ENCODE assay signal across 12 cellular contexts in the genomic region with DNA sequence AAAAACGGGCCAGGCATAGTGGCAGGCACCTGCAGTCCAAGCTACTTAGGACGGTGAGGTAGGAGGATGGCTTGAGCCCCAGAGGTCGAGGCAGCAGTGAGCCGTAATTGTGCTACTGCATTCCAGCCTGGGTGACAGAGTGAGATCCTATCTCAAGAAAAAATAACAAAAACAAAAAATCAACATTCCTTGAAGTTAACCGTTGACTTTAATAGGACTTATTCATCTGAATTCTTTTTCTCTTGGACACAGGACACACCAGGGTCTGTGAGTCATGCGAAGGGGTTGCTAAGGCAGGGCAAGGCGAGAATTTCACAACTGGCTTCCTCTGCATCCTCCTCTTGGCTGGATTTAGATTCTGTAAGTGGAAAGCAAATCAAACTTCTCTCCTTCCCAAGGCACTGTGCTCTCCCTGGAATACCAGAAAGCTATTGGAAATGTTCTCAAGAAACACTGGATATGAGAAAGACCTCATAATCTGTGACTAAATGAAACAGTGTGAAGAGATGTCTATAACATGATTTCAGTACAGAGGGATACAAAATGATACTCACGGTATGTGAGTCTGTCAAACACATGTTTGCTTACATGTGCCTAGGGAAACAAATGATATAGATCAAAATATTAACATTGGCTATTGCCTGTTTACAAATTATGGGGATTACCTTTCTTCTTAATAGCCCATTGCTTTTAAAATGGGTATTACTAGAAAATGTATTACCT.
DNase-seq lines count a peak whose midpoint lies in the region; ATAC-seq and TF ChIP-seq lines count a peak whose summit lies in the region.
"Had no signal": no experiment of that assay in that cellular context is flagged by ENCODE, and none has a peak within 500 bp of the region (broad histone marks: within the 10 kb centered on the region; RNA-seq: fewer than 3 reads in every experiment).

No MANE protein-coding gene starts in this region.

- H3K9me2 ChIP-seq in SU-DHL-6 (replicated peaks; ENCODE audit: insufficient read depth, low read length), result no peaks in the 10 kb centered on the region

- H3K9ac ChIP-seq in SU-DHL-6 (ENCODE audit: low read length), result no peak overlapping the region

- DNase-seq in right cardiac atrium (peak in 1 of 3 donors; percentile 53), Right ventricle myocardium inferior (ENCODE audit: missing footprints) (no peak), hepatic stellate cell (ENCODE audit: low spot score) (peak; percentile 38), retina (no peak), NCI-H1694 (lab: John Stamatoyannopoulos, UW) (no peak)
- no peak for DNase-seq in stimulated activated CD4-positive, alpha-beta T cell treated with anti-CD3 and anti-CD28 coated beads, Interleukin-4, amount 100 ng/mL, for 1 hour
- DNase-seq: activated CD4-positive, alpha-beta T cell treated with anti-CD3 and anti-CD28 coated beads, Interleukin-2, amount 10 ng/mL, durations not matched to agents 24 days and 14 days had no signal

- intact Hi-C loops in right cardiac atrium (cut with DNase I) (no loop called here), Right ventricle myocardium inferior (cut with DNase I) (no loop called here)

- H3K27me3 ChIP-seq in right cardiac atrium (ENCODE audit: control insufficient read depth, insufficient read depth) (no peaks in the 10 kb centered on the region), SU-DHL-6 (ENCODE audit: low read length) (no peaks in the 10 kb centered on the region)
- H3K27me3 ChIP-seq: cardiac muscle cell, suprapubic skin had no signal

- H3F3A ChIP-seq in SU-DHL-6 (ENCODE audit: insufficient read depth), result no peaks in the 10 kb centered on the region

- no peaks in the 10 kb centered on the region for H3K36me3 ChIP-seq in SU-DHL-6 (ENCODE audit: low read length)
- H3K36me3 ChIP-seq: cardiac muscle cell, HAP-1, suprapubic skin had no signal

- H3K79me2 ChIP-seq in SU-DHL-6 (ENCODE audit: insufficient read depth, low read length), result no peaks in the 10 kb centered on the region

- ATAC-seq in right cardiac atrium, result peak; percentile 47 to 97
- ATAC-seq in Right ventricle myocardium inferior, result no peak
- no peak for ATAC-seq in HG02798 (IDR thresholded peaks at IDR 0.05; ENCODE audit: poor library complexity, unreplicated experiment)

- no peak overlapping the region for H2AFZ ChIP-seq in SU-DHL-6 (ENCODE audit: low read depth, low read length, severe bottlenecking)

- H3K4me1 ChIP-seq in right cardiac atrium (ENCODE audit: control insufficient read depth, insufficient read depth, low read length), result no peaks in the 10 kb centered on the region
- H3K4me1 ChIP-seq: HAP-1, suprapubic skin had no signal

- H3K27ac ChIP-seq in right cardiac atrium (ENCODE audit: low read length), result no peak overlapping the region
- H3K27ac ChIP-seq in SU-DHL-6 (ENCODE audit: low read depth, low read length), result peak overlapping the region; percentile 51; the same call in 1 of the 2 replicates
- H3K27ac ChIP-seq: cardiac muscle cell, suprapubic skin had no signal

- H4K20me1 ChIP-seq in SU-DHL-6 (ENCODE audit: low read depth, low read length), result no peaks in the 10 kb centered on the region

- H3K4me3 ChIP-seq in right cardiac atrium (ENCODE audit: low read length) (no peak overlapping the region), SU-DHL-6 (ENCODE audit: insufficient read depth, low read length, poor library complexity, severe bottlenecking) (no peak overlapping the region)
- H3K4me3 ChIP-seq: cardiac muscle cell, HAP-1, suprapubic skin had no signal

- no peaks in the 10 kb centered on the region for H3K9me3 ChIP-seq in right cardiac atrium (ENCODE audit: control insufficient read depth, low read length)
- H3K9me3 ChIP-seq in SU-DHL-6 (ENCODE audit: insufficient read depth, low read length), result no peaks in the 10 kb centered on the region
- H3K9me3 ChIP-seq: HAP-1, suprapubic skin had no signal

- H3K4me2 ChIP-seq in SU-DHL-6 (ENCODE audit: low read depth, low read length, poor library complexity, severe bottlenecking), result peak overlapping the region; percentile 19

- TF ChIP-seq CTCF in SU-DHL-6 (IDR thresholded peaks at IDR 0.05; ENCODE audit: insufficient read depth, low read length, poor library complexity, severe bottlenecking), result no peak

- WGBS in right cardiac atrium, result 52% methylated on average over 8 of the region's 8 CpGs

Comparison
In these comparisons a context has a peak if more than half of its experiments do, and no peak if none do; other contexts are left out.
1. ATAC-seq: peak in right cardiac atrium (2 of 2); none in Right ventricle myocardium inferior (single experiment) and HG02798 (single experiment).